8 cellular contexts compared by ENCODE assay signal in genomic region chr12:52007158-52007921, GRCh38. TPM values are rescaled to one million over a fixed set of nuclear protein-coding genes. Genes with fewer than 3 reads are reported as not detected.
DNase-seq lines count a peak whose midpoint lies in the region; ATAC-seq and TF ChIP-seq lines count a peak whose summit lies in the region.

No MANE protein-coding gene starts in this region.

- H3K27me3 ChIP-seq in left ventricle myocardium inferior (ENCODE audit: low read depth) = peaks cover 31% of the 10 kb centered on the region
- peaks cover 2 to 19% (median 19%) of the 10 kb centered on the region in 3 donors for H3K27me3 ChIP-seq in gastrocnemius medialis

- H3K4me1 ChIP-seq in left ventricle myocardium inferior = peaks cover 72% of the 10 kb centered on the region
- peaks cover 0 to 13% of the 10 kb centered on the region in 2 donors for H3K4me1 ChIP-seq in gastrocnemius medialis

- intact Hi-C loops in left ventricle myocardium inferior (cut with micrococcal nuclease) = no loop called here
- intact Hi-C loops in gastrocnemius medialis (cut with DNase I; ENCODE audit: low total_unique reads) = no loop called here

- no peak for TF ChIP-seq CTCF in left ventricle myocardium inferior (IDR thresholded peaks at IDR 0.05; ENCODE audit: borderline replicate concordance)
- no peak for TF ChIP-seq CTCF in gastrocnemius medialis (IDR thresholded peaks at IDR 0.05 in 4 of 5, conservative IDR thresholded peaks at IDR 0.05 in 1 of 5)

- in situ Hi-C loops in gastrocnemius medialis (cut with MboI; ENCODE audit: low sequenced_read_pairs in 4 of 4) = no loop called here

- H3K9me3 ChIP-seq in left ventricle myocardium inferior (replicated peaks) (no peaks in the 10 kb centered on the region), gastrocnemius medialis (no peaks in the 10 kb centered on the region)

- peak; percentile 10 to 46 for TF ChIP-seq POLR2A in gastrocnemius medialis (IDR thresholded peaks at IDR 0.05)

- DNase-seq in DMS53 (lab: John Stamatoyannopoulos, UW) = peak; percentile 58
- DNase-seq in DMS53 treated with DMSO at 0.1 percent for 48 hours (lab: John Stamatoyannopoulos, UW; ENCODE audit: unreplicated experiment) = no peak
- DNase-seq in activated gamma-delta T cell (lab: John Stamatoyannopoulos, UW) = peak; percentile 42
- peak; percentile 60 for DNase-seq in left ventricle myocardium inferior
- DNase-seq in gastrocnemius medialis = no peak
- DNase-seq in SIG-M5 (lab: John Stamatoyannopoulos, UW) = no peak
- DNase-seq in NAMALWA (ENCODE audit: low spot score) = no peak

- H3K36me3 ChIP-seq in left ventricle myocardium inferior = peaks cover 21% of the 10 kb centered on the region
- H3K36me3 ChIP-seq in gastrocnemius medialis = no peaks in the 10 kb centered on the region

- H3K27ac ChIP-seq in left ventricle myocardium inferior (replicated peaks) (peak overlapping the region; percentile 97), gastrocnemius medialis (peak overlapping the region; percentile 72 to 85 (median 80))

- peak overlapping the region; percentile 86 for H3K4me3 ChIP-seq in left ventricle myocardium inferior
- peak overlapping the region; percentile 59 to 71 (median 63) for H3K4me3 ChIP-seq in gastrocnemius medialis

- peak in 1 of 2 donors; percentile 5 for ATAC-seq in gastrocnemius medialis
- no peak for ATAC-seq in HG02852 (IDR thresholded peaks at IDR 0.05; ENCODE audit: unreplicated experiment)

RNA-seq across cellular contexts. Expression of gene TAMALIN, which starts 0.6 kb away (rescaled TPM):
- total RNA-seq in left ventricle myocardium inferior (20.0 TPM), gastrocnemius medialis (10 to 100 TPM in 2 of 4 donors, 1 to 10 TPM in 2; 9.3 to 14.9 (median 11.8) TPM)

RNA-seq across cellular contexts. Expression of gene NR4A1, which starts 43.9 kb away (rescaled TPM):
- total RNA-seq in left ventricle myocardium inferior (55.5 TPM), gastrocnemius medialis (100 to 1,000 TPM in 2 of 4 donors, 10 to 100 TPM in 2; 36.3 to 248 (median 90.1) TPM)

RNA-seq across cellular contexts. Expression of gene ACVR1B, which starts 55.8 kb away (rescaled TPM):
- total RNA-seq in left ventricle myocardium inferior (8.5 TPM), gastrocnemius medialis (10 to 100 TPM in 3 of 4 donors, 1 to 10 TPM in 1; 8.7 to 15.9 (median 10.1) TPM)

Comparison
In these comparisons a context has a peak if more than half of its experiments do, and no peak if none do; other contexts are left out.
1. DNase-seq: peak in DMS53 (single experiment), activated gamma-delta T cell (single experiment) and left ventricle myocardium inferior (single experiment); none in DMS53 treated with DMSO at 0.1 percent for 48 hours (single experiment), gastrocnemius medialis (0 of 2), SIG-M5 (single experiment) and NAMALWA (single experiment).